In genomic region chr1:3515272-3515671, GRCh38 we compare ENCODE assay signal across 31 cellular contexts.
"Had no signal": no experiment of that assay in that cellular context is flagged by ENCODE, and none has a peak within 500 bp of the region (broad histone marks: within the 10 kb centered on the region; RNA-seq: fewer than 3 reads in every experiment).

No MANE protein-coding gene starts in this region.

- H3K9me3 Mint-ChIP-seq: activated CD4-positive, alpha-beta memory T cell treated with anti-CD3 and anti-CD28 coated beads for 36 hours; activated CD4-positive, alpha-beta T cell treated with anti-CD3 and anti-CD28 coated beads, Interleukin-2, amount 10 ng/mL, durations not matched to agents 24 days and 14 days; activated naive CD4-positive, alpha-beta T cell treated with anti-CD3 and anti-CD28 coated beads for 36 hours; activated naive CD4-positive, alpha-beta T cell treated with anti-CD3 and anti-CD28 coated beads, Interleukin-2, amount 50 U/mL, for 24 hours; activated naive CD8-positive, alpha-beta T cell treated with anti-CD3 and anti-CD28 coated beads for 36 hours; activated naive CD8-positive, alpha-beta T cell treated with anti-CD3 and anti-CD28 coated beads, Interleukin-2, amount 50 U/mL, for 24 hours; activated T-helper 1 cell treated with anti-CD3 and anti-CD28 coated beads, Interleukin-12 subunit alpha, Interleukin-12 subunit beta, Interleukin-2, Interleukin-4 antibody, amounts not matched to agents 30 ng/mL and 10 ng/mL and 1 ng/mL, durations not matched to agents 14 hours and 24 hours and 36 hours; activated T-helper 2 cell treated with anti-CD3 and anti-CD28 coated beads, Interferon-gamma antibody, Interleukin-2, Interleukin-4, amounts not matched to agents 10 μg/mL and 5 μg/mL and 100 μg/mL, durations not matched to agents 14 hours and 24 hours and 36 hours; dendritic cell treated with granulocyte-macrophage colony-stimulating factor and Interleukin-4, amounts not matched to agents 40 ng/mL and 50 ng/mL, for 4 days; endodermal cell had no signal

- DNase-seq: activated CD4-positive, alpha-beta memory T cell treated with anti-CD3 and anti-CD28 coated beads for 36 hours; activated CD4-positive, alpha-beta T cell treated with anti-CD3 and anti-CD28 coated beads for 36 hours; activated CD4-positive, alpha-beta T cell treated with anti-CD3 and anti-CD28 coated beads, Interleukin-2, amount 10 ng/mL, durations not matched to agents 24 days and 14 days; activated CD4-positive, CD25-positive, alpha-beta regulatory T cell; activated CD4-positive, CD25-positive, alpha-beta regulatory T cell treated with anti-CD3 and anti-CD28 coated beads, Interleukin-2, amount 50 U/mL, for 72 hours; activated CD8-positive, alpha-beta memory T cell treated with anti-CD3 and anti-CD28 coated beads, Interleukin-2, amount 10 ng/mL, durations not matched to agents 7 days and 5 days; activated CD8-positive, alpha-beta memory T cell treated with anti-CD3 and anti-CD28 coated beads, Interleukin-2, amount 50 U/mL, for 4 hours; activated CD8-positive, alpha-beta T cell treated with anti-CD3 and anti-CD28 coated beads, Interleukin-2, amount 10 ng/mL, durations not matched to agents 7 days and 5 days; activated effector memory CD4-positive, alpha-beta T cell treated with anti-CD3 and anti-CD28 coated beads, Interleukin-2, amount 50 U/mL, for 16 hours; activated naive CD4-positive, alpha-beta T cell treated with anti-CD3 and anti-CD28 coated beads for 36 hours; activated naive CD8-positive, alpha-beta T cell treated with anti-CD3 and anti-CD28 coated beads for 36 hours; activated naive CD8-positive, alpha-beta T cell treated with anti-CD3 and anti-CD28 coated beads, Interleukin-2, amount 50 U/mL, for 24 hours; activated T-cell treated with anti-CD3 and anti-CD28 coated beads, Interleukin-2, amount 50 U/mL, for 1 hour; activated T-cell treated with anti-CD3 and anti-CD28 coated beads, Interleukin-2, amount 50 U/mL, for 48 hours; adrenal gland; amygdala; aorta; body of pancreas; central memory CD4-positive, alpha-beta T cell; cerebellar nuclear complex; colonic mucosa; dorsolateral prefrontal cortex; effector memory CD4-positive, alpha-beta T cell; endodermal cell; foreskin fibroblast; head of caudate nucleus; T-helper 2 cell had no signal

- H3K4me3 ChIP-seq: adrenal gland, body of pancreas, colonic mucosa, dorsolateral prefrontal cortex had no signal

- H3K36me3 ChIP-seq: adrenal gland, colonic mucosa had no signal

- H3K9me3 ChIP-seq: adrenal gland, body of pancreas, colonic mucosa had no signal

- H3K27ac ChIP-seq: adrenal gland, body of pancreas, colonic mucosa, dorsolateral prefrontal cortex had no signal

- H3K4me1 Mint-ChIP-seq: activated CD4-positive, alpha-beta T cell treated with anti-CD3 and anti-CD28 coated beads for 36 hours; activated CD4-positive, alpha-beta T cell treated with anti-CD3 and anti-CD28 coated beads, Interleukin-2, amount 10 ng/mL, durations not matched to agents 24 days and 14 days; activated CD8-positive, alpha-beta memory T cell treated with anti-CD3 and anti-CD28 coated beads, Interleukin-2, amount 10 ng/mL, durations not matched to agents 7 days and 5 days; activated naive CD4-positive, alpha-beta T cell treated with anti-CD3 and anti-CD28 coated beads, Interleukin-2, amount 50 U/mL, for 24 hours; activated naive CD8-positive, alpha-beta T cell treated with anti-CD3 and anti-CD28 coated beads for 36 hours; activated naive CD8-positive, alpha-beta T cell treated with anti-CD3 and anti-CD28 coated beads, Interleukin-2, amount 50 U/mL, for 24 hours; endodermal cell had no signal

- H3K4me3 Mint-ChIP-seq: activated CD4-positive, alpha-beta memory T cell treated with anti-CD3 and anti-CD28 coated beads for 36 hours; activated CD4-positive, alpha-beta T cell treated with anti-CD3 and anti-CD28 coated beads for 36 hours; activated CD4-positive, alpha-beta T cell treated with anti-CD3 and anti-CD28 coated beads, Interleukin-2, amount 10 ng/mL, durations not matched to agents 24 days and 14 days; activated CD8-positive, alpha-beta memory T cell treated with anti-CD3 and anti-CD28 coated beads, Interleukin-2, amount 10 ng/mL, durations not matched to agents 7 days and 5 days; activated CD8-positive, alpha-beta T cell treated with anti-CD3 and anti-CD28 coated beads, Interleukin-2, amount 10 ng/mL, durations not matched to agents 7 days and 5 days; activated naive CD4-positive, alpha-beta T cell treated with anti-CD3 and anti-CD28 coated beads for 36 hours; activated naive CD4-positive, alpha-beta T cell treated with anti-CD3 and anti-CD28 coated beads, Interleukin-2, amount 50 U/mL, for 24 hours; activated naive CD8-positive, alpha-beta T cell treated with anti-CD3 and anti-CD28 coated beads for 36 hours; activated naive CD8-positive, alpha-beta T cell treated with anti-CD3 and anti-CD28 coated beads, Interleukin-2, amount 50 U/mL, for 24 hours; activated T-helper 1 cell treated with anti-CD3 and anti-CD28 coated beads, Interleukin-12 subunit alpha, Interleukin-12 subunit beta, Interleukin-2, Interleukin-4 antibody, amounts not matched to agents 30 ng/mL and 10 ng/mL and 1 ng/mL, durations not matched to agents 14 hours and 24 hours and 36 hours; dendritic cell treated with granulocyte-macrophage colony-stimulating factor and Interleukin-4, amounts not matched to agents 40 ng/mL and 50 ng/mL, for 4 days; endodermal cell had no signal

- H3K27me3 Mint-ChIP-seq: activated CD4-positive, alpha-beta memory T cell treated with anti-CD3 and anti-CD28 coated beads for 36 hours; activated CD4-positive, alpha-beta T cell treated with anti-CD3 and anti-CD28 coated beads for 36 hours; activated CD4-positive, alpha-beta T cell treated with anti-CD3 and anti-CD28 coated beads, Interleukin-2, amount 10 ng/mL, durations not matched to agents 24 days and 14 days; activated CD8-positive, alpha-beta memory T cell treated with anti-CD3 and anti-CD28 coated beads, Interleukin-2, amount 10 ng/mL, durations not matched to agents 7 days and 5 days; activated naive CD4-positive, alpha-beta T cell treated with anti-CD3 and anti-CD28 coated beads, Interleukin-2, amount 50 U/mL, for 24 hours; activated naive CD8-positive, alpha-beta T cell treated with anti-CD3 and anti-CD28 coated beads for 36 hours; activated naive CD8-positive, alpha-beta T cell treated with anti-CD3 and anti-CD28 coated beads, Interleukin-2, amount 50 U/mL, for 24 hours; dendritic cell treated with granulocyte-macrophage colony-stimulating factor and Interleukin-4, amounts not matched to agents 40 ng/mL and 50 ng/mL, for 4 days had no signal

- H3K4me1 ChIP-seq: adrenal gland, body of pancreas, colonic mucosa had no signal

- H3K27ac Mint-ChIP-seq: activated CD4-positive, alpha-beta memory T cell treated with anti-CD3 and anti-CD28 coated beads for 36 hours; activated CD4-positive, alpha-beta T cell treated with anti-CD3 and anti-CD28 coated beads for 36 hours; activated CD4-positive, alpha-beta T cell treated with anti-CD3 and anti-CD28 coated beads, Interleukin-2, amount 10 ng/mL, durations not matched to agents 24 days and 14 days; activated CD8-positive, alpha-beta memory T cell treated with anti-CD3 and anti-CD28 coated beads, Interleukin-2, amount 10 ng/mL, durations not matched to agents 7 days and 5 days; activated CD8-positive, alpha-beta T cell treated with anti-CD3 and anti-CD28 coated beads, Interleukin-2, amount 10 ng/mL, durations not matched to agents 7 days and 5 days; activated naive CD4-positive, alpha-beta T cell treated with anti-CD3 and anti-CD28 coated beads for 36 hours; activated naive CD4-positive, alpha-beta T cell treated with anti-CD3 and anti-CD28 coated beads, Interleukin-2, amount 50 U/mL, for 24 hours; activated naive CD8-positive, alpha-beta T cell treated with anti-CD3 and anti-CD28 coated beads for 36 hours; activated naive CD8-positive, alpha-beta T cell treated with anti-CD3 and anti-CD28 coated beads, Interleukin-2, amount 50 U/mL, for 24 hours; activated T-helper 1 cell treated with anti-CD3 and anti-CD28 coated beads, Interleukin-12 subunit alpha, Interleukin-12 subunit beta, Interleukin-2, Interleukin-4 antibody, amounts not matched to agents 30 ng/mL and 10 ng/mL and 1 ng/mL, durations not matched to agents 14 hours and 24 hours and 36 hours; activated T-helper 2 cell treated with anti-CD3 and anti-CD28 coated beads, Interferon-gamma antibody, Interleukin-2, Interleukin-4, amounts not matched to agents 10 μg/mL and 5 μg/mL and 100 μg/mL, durations not matched to agents 14 hours and 24 hours and 36 hours; dendritic cell treated with granulocyte-macrophage colony-stimulating factor and Interleukin-4, amounts not matched to agents 40 ng/mL and 50 ng/mL, for 4 days; endodermal cell had no signal

- H3K36me3 Mint-ChIP-seq: activated CD4-positive, alpha-beta memory T cell treated with anti-CD3 and anti-CD28 coated beads for 36 hours; activated CD8-positive, alpha-beta memory T cell treated with anti-CD3 and anti-CD28 coated beads, Interleukin-2, amount 10 ng/mL, durations not matched to agents 7 days and 5 days; activated naive CD4-positive, alpha-beta T cell treated with anti-CD3 and anti-CD28 coated beads, Interleukin-2, amount 50 U/mL, for 24 hours had no signal

- H3K27me3 ChIP-seq: adrenal gland, body of pancreas, colonic mucosa, dorsolateral prefrontal cortex had no signal
